22 cellular contexts compared by ENCODE assay signal in the genomic region with DNA sequence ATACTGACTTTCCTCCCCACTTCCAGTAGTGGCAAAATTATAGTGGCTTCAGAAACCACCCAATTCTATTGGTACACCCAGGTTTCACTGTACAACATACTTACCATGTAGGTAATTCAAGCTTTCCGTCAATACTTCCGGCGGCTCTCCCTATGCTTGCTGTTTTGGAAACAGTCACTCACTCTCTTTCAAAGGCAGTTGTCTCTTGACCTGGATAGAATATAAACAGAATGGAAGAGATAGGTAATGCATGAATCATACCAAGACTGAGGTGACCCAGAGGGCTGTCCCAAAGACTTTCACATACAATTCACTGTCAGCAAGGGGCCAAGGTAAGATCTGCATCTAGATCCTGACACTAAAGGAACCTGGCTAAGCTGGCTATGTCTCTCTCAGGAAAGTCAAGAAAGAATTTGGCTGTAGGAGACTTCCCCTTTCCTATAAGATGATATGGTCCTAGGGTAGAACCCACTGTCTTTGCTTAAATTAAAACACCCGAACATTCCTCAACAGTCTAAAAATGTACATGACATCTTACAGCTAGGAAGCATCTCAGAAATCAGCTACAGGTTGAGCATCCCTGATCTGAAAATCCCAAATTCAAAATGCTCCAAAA. TPM values are rescaled to one million over a fixed set of nuclear protein-coding genes. Genes with fewer than 3 reads are reported as not detected.
DNase-seq lines count a peak whose midpoint lies in the region; ATAC-seq, FAIRE-seq and TF ChIP-seq lines count a peak whose summit lies in the region.
"Had no signal": no experiment of that assay in that cellular context is flagged by ENCODE, and none has a peak within 500 bp of the region (broad histone marks: within the 10 kb centered on the region; RNA-seq: fewer than 3 reads in every experiment).

No MANE protein-coding gene starts in this region.

- peaks cover 16% of the 10 kb centered on the region for H3K36me3 Mint-ChIP-seq in activated T-cell treated with anti-CD3 and anti-CD28 coated beads, Interleukin-2, amount 50 U/mL, for 4 hours (ENCODE audit: insufficient read depth)
- peaks cover 4 to 5% of the 10 kb centered on the region in 2 donors for H3K36me3 Mint-ChIP-seq in activated T-cell treated with anti-CD3 and anti-CD28 coated beads, Interleukin-2, amount 50 U/mL, for 72 hours (ENCODE audit: insufficient read depth in 2 of 2)

- ATAC-seq in activated T-cell treated with anti-CD3 and anti-CD28 coated beads, Interleukin-2, amount 50 U/mL, for 4 hours, result peak; percentile 28 to 46
- ATAC-seq in activated T-cell treated with anti-CD3 and anti-CD28 coated beads, Interleukin-2, amount 50 U/mL, for 72 hours (replicated peaks in 1 of 2), result peak; percentile 71 to 73
- ATAC-seq: CD8-positive, alpha-beta T cell; heart left ventricle; naive thymus-derived CD8-positive, alpha-beta T cell had no signal

- H3K9me3 ChIP-seq in parathyroid adenoma (ENCODE audit: control insufficient read depth, low read length) (no peaks in the 10 kb centered on the region), stomach (no peaks in the 10 kb centered on the region)
- H3K9me3 ChIP-seq: heart left ventricle, Peyer's patch, SK-N-SH had no signal

- FAIRE-seq in frontal cortex (lab: Jason Lieb, UNC), result no peak
- FAIRE-seq: GM19239, H54, small intestine had no signal

- DNase-seq in activated T-cell treated with anti-CD3 and anti-CD28 coated beads, Interleukin-2, amount 50 U/mL, for 4 hours, result no peak
- DNase-seq in activated T-cell treated with anti-CD3 and anti-CD28 coated beads for 4 hours (no peak), NCI-H2107 (lab: John Stamatoyannopoulos, UW) (peak; percentile 9), frontal cortex (ENCODE audit: low spot score in 2 of 2) (no peak), iPS-NIHi7 (ENCODE audit: extremely low spot score) (no peak), stomach (no peak)
- peak; percentile 25 to 53 for DNase-seq in activated T-cell treated with anti-CD3 and anti-CD28 coated beads, Interleukin-2, amount 50 U/mL, for 72 hours
- DNase-seq: amygdala; CD8-positive, alpha-beta T cell; central memory CD4-positive, alpha-beta T cell; heart left ventricle; islet precursor cell; naive thymus-derived CD8-positive, alpha-beta T cell; NCI-H2029 treated with DMSO at 0.1 percent for 48 hours; NCI-H69; Peyer's patch; posterior cingulate gyrus; SK-N-SH; small intestine had no signal

- H3K27ac ChIP-seq in parathyroid adenoma (no peak overlapping the region), stomach (no peak overlapping the region)
- H3K27ac ChIP-seq: heart left ventricle, Peyer's patch had no signal

- H3K4me3 ChIP-seq in parathyroid adenoma (ENCODE audit: low read depth, low read length) (no peak overlapping the region), stomach (no peak overlapping the region)
- H3K4me3 ChIP-seq: heart left ventricle, Peyer's patch had no signal

- no peaks in the 10 kb centered on the region for H3K4me1 ChIP-seq in parathyroid adenoma
- peaks cover 0 to 32% (median 9%) of the 10 kb centered on the region in 4 donors for H3K4me1 ChIP-seq in stomach

- H3K79me2 ChIP-seq in parathyroid adenoma, result no peaks in the 10 kb centered on the region

- H3K27ac Mint-ChIP-seq in activated T-cell treated with anti-CD3 and anti-CD28 coated beads, Interleukin-2, amount 50 U/mL, for 72 hours, result peak overlapping the region; percentile 61
- H3K27ac Mint-ChIP-seq: CD8-positive, alpha-beta T cell had no signal

- H3K9me3 Mint-ChIP-seq in activated T-cell treated with anti-CD3 and anti-CD28 coated beads, Interleukin-2, amount 50 U/mL, for 4 hours, result no peaks in the 10 kb centered on the region
- H3K9me3 Mint-ChIP-seq in activated T-cell treated with anti-CD3 and anti-CD28 coated beads, Interleukin-2, amount 50 U/mL, for 72 hours, result no peaks in the 10 kb centered on the region
- H3K9me3 Mint-ChIP-seq: CD8-positive, alpha-beta T cell; naive thymus-derived CD8-positive, alpha-beta T cell had no signal

- no peak overlapping the region for H2AFZ ChIP-seq in parathyroid adenoma

- no peak overlapping the region for H3K9ac ChIP-seq in parathyroid adenoma
- H3K9ac ChIP-seq: SK-N-SH had no signal

- no peak for TF ChIP-seq EP300 in stomach (IDR thresholded peaks at IDR 0.05)

- H3K27me3 Mint-ChIP-seq in activated T-cell treated with anti-CD3 and anti-CD28 coated beads, Interleukin-2, amount 50 U/mL, for 4 hours (ENCODE audit: low read depth), result no peaks in the 10 kb centered on the region
- no peaks in the 10 kb centered on the region for H3K27me3 Mint-ChIP-seq in activated T-cell treated with anti-CD3 and anti-CD28 coated beads, Interleukin-2, amount 50 U/mL, for 72 hours (ENCODE audit: low read depth)
- H3K27me3 Mint-ChIP-seq: naive thymus-derived CD8-positive, alpha-beta T cell had no signal

- intact Hi-C loops in stomach (cut with DNase I; ENCODE audit: low total_unique reads), result no loop called here

- H3K36me3 ChIP-seq in parathyroid adenoma (ENCODE audit: control insufficient read depth, insufficient read depth, low read length) (no peaks in the 10 kb centered on the region), stomach (peaks cover 13 to 29% (median 28%) of the 10 kb centered on the region in 4 donors)

- H3K27me3 ChIP-seq in parathyroid adenoma (ENCODE audit: control insufficient read depth, insufficient read depth, low read length) (no peaks in the 10 kb centered on the region), stomach (no peaks in the 10 kb centered on the region)
- H3K27me3 ChIP-seq: heart left ventricle, Peyer's patch had no signal

- TF ChIP-seq CTCF in parathyroid adenoma (IDR thresholded peaks at IDR 0.05) (no peak), stomach (IDR thresholded peaks at IDR 0.05) (no peak)

- H3K4me3 Mint-ChIP-seq in activated T-cell treated with anti-CD3 and anti-CD28 coated beads, Interleukin-2, amount 50 U/mL, for 4 hours, result no peak overlapping the region
- H3K4me3 Mint-ChIP-seq in activated T-cell treated with anti-CD3 and anti-CD28 coated beads, Interleukin-2, amount 50 U/mL, for 72 hours, result peak overlapping the region; percentile 4 to 24
- H3K4me3 Mint-ChIP-seq: CD8-positive, alpha-beta T cell; naive thymus-derived CD8-positive, alpha-beta T cell had no signal

- no peak for TF ChIP-seq POLR2A in stomach (IDR thresholded peaks at IDR 0.05)

- H3K4me1 Mint-ChIP-seq in activated T-cell treated with anti-CD3 and anti-CD28 coated beads, Interleukin-2, amount 50 U/mL, for 4 hours (ENCODE audit: low read depth), result peaks cover 49% of the 10 kb centered on the region
- peaks cover 71% of the 10 kb centered on the region for H3K4me1 Mint-ChIP-seq in activated T-cell treated with anti-CD3 and anti-CD28 coated beads, Interleukin-2, amount 50 U/mL, for 72 hours (ENCODE audit: low read depth)

- H3K4me2 ChIP-seq in parathyroid adenoma (ENCODE audit: low read length), result peak overlapping the region; percentile 27
- H3K4me2 ChIP-seq: SK-N-SH had no signal

- 74 to 95% (median 92%) methylated on average over 4 of the region's 4 CpGs for WGBS in stomach, 5 donors

RNA-seq across cellular contexts. Expression of a gene that starts 59.6 kb away (rescaled TPM):
- 10 to 100 TPM; 19.7 to 20.7 (median 20.1) TPM for total RNA-seq in activated T-cell treated with anti-CD3 and anti-CD28 coated beads, Interleukin-2, amount 50 U/mL, for 4 hours
- total RNA-seq in activated T-cell treated with anti-CD3 and anti-CD28 coated beads, Interleukin-2, amount 50 U/mL, for 72 hours, result 10 to 100 TPM; 11.9 to 16.3 TPM
- total RNA-seq in frontal cortex (5.3 TPM), stomach (10 to 100 TPM; 12.5 to 20.4 (median 19.3) TPM)
- 1 to 10 TPM; 2.6 to 4.9 (median 3.7) TPM for polyA plus RNA-seq in stomach

Comparison
In these comparisons a context has a peak if more than half of its experiments do, and no peak if none do; other contexts are left out.
1. DNase-seq: peak in NCI-H2107 (single experiment) and activated T-cell treated with anti-CD3 and anti-CD28 coated beads, Interleukin-2, amount 50 U/mL, for 72 hours (2 of 2); none in activated T-cell treated with anti-CD3 and anti-CD28 coated beads, Interleukin-2, amount 50 U/mL, for 4 hours (single experiment), activated T-cell treated with anti-CD3 and anti-CD28 coated beads for 4 hours (single experiment), frontal cortex (0 of 2), iPS-NIHi7 (single experiment) and stomach (single experiment).